ENCODE assay signal across 2 cellular contexts in the genomic region with DNA sequence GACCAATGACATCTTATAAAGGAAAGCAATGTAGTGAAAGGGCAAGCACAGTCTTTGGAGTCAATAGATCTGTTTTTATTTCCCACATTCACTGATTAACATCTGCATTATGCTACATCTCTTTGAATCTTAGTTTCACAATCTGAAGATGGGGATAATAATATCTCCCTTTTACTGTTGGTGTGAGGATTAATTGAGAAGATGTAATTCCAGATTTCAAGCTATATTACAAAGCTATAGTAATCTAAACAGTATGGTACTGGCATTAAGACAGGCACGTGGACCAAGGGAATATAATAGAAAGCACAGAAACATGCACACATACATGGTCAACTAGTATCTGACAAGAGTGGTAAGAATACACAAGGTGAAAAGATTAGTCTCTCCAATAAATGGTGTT.
TF ChIP-seq lines count a peak whose summit lies in the region.

No MANE protein-coding gene starts in this region.

TF ChIP-seq in HCT116, 20 proteins besides CTCF, POLR2A, EP300 and RAD21:
- TF ChIP-seq ELF1 (IDR thresholded peaks at IDR 0.05; ENCODE audit: borderline replicate concordance, low read depth) (no peak), CBX3 (IDR thresholded peaks at IDR 0.05; ENCODE audit: low read depth) (peak; percentile 32; the same call in 1 of the 2 replicates)

TF ChIP-seq in K562, 482 proteins besides CTCF, POLR2A, EP300 and RAD21:
- TF ChIP-seq PTBP1 (IDR thresholded peaks at IDR 0.05; ENCODE audit: low read depth, low read length) (no peak), RBM25 (IDR thresholded peaks at IDR 0.05; ENCODE audit: low read depth, low read length, severe bottlenecking) (peak; percentile 65), ETS2 (tag; IDR thresholded peaks at IDR 0.05; ENCODE audit: borderline replicate concordance, poor library complexity, severe bottlenecking) (no peak), ZNF778 (CRISPR knock-in tag; IDR thresholded peaks at IDR 0.05) (no peak), NFYB (IDR thresholded peaks at IDR 0.05; ENCODE audit: extremely low read depth, insufficient read length) (no peak), TBL1XR1 (IDR thresholded peaks at IDR 0.05; ENCODE audit: low read length in 2 of 2) (no peak)
